8 cellular contexts compared by ENCODE assay signal in the genomic region with DNA sequence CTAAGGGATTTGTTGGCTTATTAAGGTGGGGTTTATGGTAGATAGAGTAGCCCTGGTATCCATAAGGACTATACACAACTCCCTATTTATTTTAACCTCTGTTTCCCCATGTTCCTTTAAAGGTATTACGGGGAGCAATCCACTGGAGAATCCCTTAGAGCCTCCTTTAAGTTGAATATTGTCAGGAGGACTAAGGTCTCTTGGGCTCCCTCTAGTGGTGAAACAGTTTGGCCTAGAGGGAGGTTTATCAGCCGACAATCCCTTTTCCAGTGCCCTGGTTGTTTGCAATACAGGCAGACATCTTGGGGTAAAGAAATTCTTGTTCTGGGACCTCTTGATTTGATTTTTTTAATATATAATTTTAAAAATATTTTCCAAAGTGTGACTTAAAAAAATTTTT. TPM values are rescaled to one million over a fixed set of nuclear protein-coding genes. Genes with fewer than 3 reads are reported as not detected.
A peak's percentile ranks its signal among the peaks of the same experiment; 100 is the strongest.
DNase-seq lines count a peak whose midpoint lies in the region; ATAC-seq, FAIRE-seq and TF ChIP-seq lines count a peak whose summit lies in the region.

No MANE protein-coding gene starts in this region.

- H3K36me3 Mint-ChIP-seq in activated T-helper 17 cell treated with anti-CD3 and anti-CD28 coated beads, Interleukin-2, amount 50 U/mL, for 72 hours (ENCODE audit: low read depth): peaks cover 46% of the 10 kb centered on the region

- H3K4me3 ChIP-seq in NT2/D1 (ENCODE audit: insufficient read length, low read depth): no peak overlapping the region

- no peaks in the 10 kb centered on the region for H3K4me1 ChIP-seq in NT2/D1 (ENCODE audit: insufficient read depth, insufficient read length)

- TF ChIP-seq CTCF in AG09319 (IDR thresholded peaks at IDR 0.05; ENCODE audit: low read depth, low read length): peak; percentile 80

- peaks cover 22% of the 10 kb centered on the region for H3K36me3 ChIP-seq in NT2/D1 (ENCODE audit: insufficient read depth, insufficient read length, low read length)

- H3K27me3 Mint-ChIP-seq in activated T-helper 17 cell treated with anti-CD3 and anti-CD28 coated beads, Interleukin-2, amount 50 U/mL, for 72 hours: no peaks in the 10 kb centered on the region

- peaks cover 20% of the 10 kb centered on the region for H3K4me1 Mint-ChIP-seq in activated T-helper 17 cell treated with anti-CD3 and anti-CD28 coated beads, Interleukin-2, amount 50 U/mL, for 72 hours

- FAIRE-seq in GM18507 (lab: Jason Lieb, UNC): peak; percentile 60

- no peak overlapping the region for H3K27ac Mint-ChIP-seq in activated T-helper 17 cell treated with anti-CD3 and anti-CD28 coated beads, Interleukin-2, amount 50 U/mL, for 72 hours

- ATAC-seq in HG03469 (IDR thresholded peaks at IDR 0.05; ENCODE audit: unreplicated experiment) (peak; percentile 58), HG03045 (IDR thresholded peaks at IDR 0.05; ENCODE audit: unreplicated experiment) (no peak)
- peak; percentile 80 for ATAC-seq in activated T-helper 17 cell treated with anti-CD3 and anti-CD28 coated beads, Interleukin-2, amount 50 U/mL, for 72 hours (replicated peaks)

- H3K9me3 Mint-ChIP-seq in activated T-helper 17 cell treated with anti-CD3 and anti-CD28 coated beads, Interleukin-2, amount 50 U/mL, for 72 hours: no peaks in the 10 kb centered on the region

- DNase-seq in AG09319 (ENCODE audit: extremely low read depth, low read depth) (peak; percentile 28), GM18507 (ENCODE audit: extremely low spot score, insufficient read length, low read depth) (no peak), NT2/D1 (ENCODE audit: low read depth, low spot score) (peak; percentile 60), germinal center (ENCODE audit: low spot score) (peak; percentile 44), pons (ENCODE audit: low spot score) (peak; percentile 56)

- no peak overlapping the region for H3K4me3 Mint-ChIP-seq in activated T-helper 17 cell treated with anti-CD3 and anti-CD28 coated beads, Interleukin-2, amount 50 U/mL, for 72 hours

- H3K9ac ChIP-seq in NT2/D1 (ENCODE audit: insufficient read length, low read depth): no peak overlapping the region

- H3K9me3 ChIP-seq in NT2/D1 (ENCODE audit: insufficient read depth, low read length): no peaks in the 10 kb centered on the region

- no peaks in the 10 kb centered on the region for H3K27me3 ChIP-seq in NT2/D1 (ENCODE audit: insufficient read depth, insufficient read length)

RNA-seq across cellular contexts. Expression of gene OPA1, which starts 12.9 kb away (rescaled TPM):
- total RNA-seq in activated T-helper 17 cell treated with anti-CD3 and anti-CD28 coated beads, Interleukin-2, amount 50 U/mL, for 72 hours: 100 to 1,000 TPM in 1 of 2 donors, 10 to 100 TPM in 1; 98.5 to 112 TPM

RNA-seq across cellular contexts. Expression of gene ATP13A4, which starts 51.2 kb away (rescaled TPM):
- total RNA-seq in activated T-helper 17 cell treated with anti-CD3 and anti-CD28 coated beads, Interleukin-2, amount 50 U/mL, for 72 hours: 1 to 10 TPM; 2.7 to 3.3 TPM
